ENCODE assay signal across 12 cellular contexts in genomic region chr12:124109760-124110159, GRCh38.
A peak's percentile ranks its signal among the peaks of the same experiment; 100 is the strongest.
DNase-seq lines count a peak whose midpoint lies in the region; ATAC-seq and TF ChIP-seq lines count a peak whose summit lies in the region.
"Had no signal": no experiment of that assay in that cellular context is flagged by ENCODE, and none has a peak within 500 bp of the region (broad histone marks: within the 10 kb centered on the region; RNA-seq: fewer than 3 reads in every experiment).

No MANE protein-coding gene starts in this region.

- intact Hi-C loops in dorsolateral prefrontal cortex (cut with DNase I) = no loop called here

- H4K20me1 ChIP-seq in neural progenitor cell (ENCODE audit: low read depth) = no peaks in the 10 kb centered on the region

- H3K27ac Mint-ChIP-seq in WTC11 (peak overlapping the region; percentile 84), neural progenitor cell (no peak overlapping the region)
- H3K27ac Mint-ChIP-seq: CD4-positive, CD25-positive, alpha-beta regulatory T cell had no signal

- H3K4me3 ChIP-seq in neural progenitor cell (no peak overlapping the region), dorsolateral prefrontal cortex (no peak overlapping the region)
- H3K4me3 ChIP-seq: sigmoid colon had no signal

- DNase-seq in activated CD4-positive, alpha-beta T cell treated with anti-CD3 and anti-CD28 coated beads for 48 hours = peak; percentile 18
- no peak for DNase-seq in activated CD4-positive, alpha-beta T cell treated with anti-CD3 and anti-CD28 coated beads for 4 hours
- DNase-seq in LHCN-M2 (ENCODE audit: low read depth) (peak; percentile 8), WTC11 (ENCODE audit: low spot score) (peak; percentile 51), neural progenitor cell (ENCODE audit: low spot score) (peak; percentile 43), dorsolateral prefrontal cortex (no peak), G401 (ENCODE audit: low spot score) (no peak)
- DNase-seq: GOT3; NK-92 treated with Interleukin-12 subunit alpha and Interleukin-12 subunit beta, amount 100 ng/mL, for 24 hours; sigmoid colon had no signal

- H3K79me2 ChIP-seq in neural progenitor cell (ENCODE audit: low read depth) = no peaks in the 10 kb centered on the region

- CTCF ChIA-PET in WTC11 (lab: Charles Lee) = interaction anchor here (1.0 kb wide), 1 partner anchor 77 kb away, joined by 4 read pairs; no protein-coding TSS in a partner anchor

- no peaks in the 10 kb centered on the region for H3K4me1 ChIP-seq in neural progenitor cell
- H3K4me1 ChIP-seq: sigmoid colon had no signal

- H3K9ac ChIP-seq in neural progenitor cell = no peak overlapping the region

- peaks cover 53% of the 10 kb centered on the region for H3K9me3 Mint-ChIP-seq in WTC11
- H3K9me3 Mint-ChIP-seq in neural progenitor cell = peaks cover 14% of the 10 kb centered on the region

- H3F3A ChIP-seq in neural progenitor cell (ENCODE audit: low read depth) = no peaks in the 10 kb centered on the region

- H3K9me3 ChIP-seq in neural progenitor cell (ENCODE audit: low read depth) = no peaks in the 10 kb centered on the region

- H3K36me3 ChIP-seq in neural progenitor cell = no peaks in the 10 kb centered on the region
- H3K36me3 ChIP-seq: sigmoid colon had no signal

- no peak overlapping the region for H3K27ac ChIP-seq in neural progenitor cell
- no peak overlapping the region for H3K27ac ChIP-seq in dorsolateral prefrontal cortex
- H3K27ac ChIP-seq: sigmoid colon had no signal

- in situ Hi-C loops in G401 (cut with HindIII; ENCODE audit: low sequenced_read_pairs) = no loop called here

- H3K27me3 Mint-ChIP-seq in WTC11 (ENCODE audit: low read depth) (no peaks in the 10 kb centered on the region), neural progenitor cell (ENCODE audit: insufficient read depth, low read depth) (no peaks in the 10 kb centered on the region)

- peak overlapping the region; percentile 82 for H2AFZ ChIP-seq in neural progenitor cell (replicated peaks)

- H3K27me3 ChIP-seq in neural progenitor cell (no peaks in the 10 kb centered on the region), dorsolateral prefrontal cortex (no peaks in the 10 kb centered on the region)
- H3K27me3 ChIP-seq: sigmoid colon had no signal

- H3K36me3 Mint-ChIP-seq in WTC11 (peaks cover 33% of the 10 kb centered on the region), neural progenitor cell (peaks cover 5% of the 10 kb centered on the region)

- H3K4me3 Mint-ChIP-seq in WTC11 = no peak overlapping the region
- H3K4me3 Mint-ChIP-seq in neural progenitor cell = no peak overlapping the region
- H3K4me3 Mint-ChIP-seq: CD4-positive, CD25-positive, alpha-beta regulatory T cell had no signal

- ATAC-seq in WTC11 = peak; percentile 92
- ATAC-seq in activated CD4-positive, CD25-positive, alpha-beta regulatory T cell treated with anti-CD3 and anti-CD28 coated beads, Interleukin-2, amount 50 U/mL, for 24 hours = no peak

- no peak overlapping the region for H3K4me2 ChIP-seq in neural progenitor cell

- H3K4me1 Mint-ChIP-seq in WTC11 = peaks cover 23% of the 10 kb centered on the region
- H3K4me1 Mint-ChIP-seq in neural progenitor cell = peaks cover 13% of the 10 kb centered on the region
- H3K4me1 Mint-ChIP-seq: CD4-positive, CD25-positive, alpha-beta regulatory T cell had no signal

- POLR2A ChIA-PET in WTC11 (lab: Charles Lee) = interaction anchor here (0.9 kb wide), 1 partner anchor 18 kb away, joined by 3 read pairs; no protein-coding TSS in a partner anchor

- no peak for TF ChIP-seq CTCF in WTC11 (IDR thresholded peaks at IDR 0.05)
- no peak for TF ChIP-seq CTCF in neural progenitor cell (IDR thresholded peaks at IDR 0.05)
- no peak for TF ChIP-seq CTCF in dorsolateral prefrontal cortex (IDR thresholded peaks at IDR 0.05 in 54 of 56, conservative IDR thresholded peaks at IDR 0.05 in 2 of 56; ENCODE audit: low read depth in 1 of 56, partially characterized antibody in 56 of 56)

TF ChIP-seq in WTC11, 78 proteins besides CTCF, POLR2A, EP300 and RAD21:
- TF ChIP-seq, protein P1, sequence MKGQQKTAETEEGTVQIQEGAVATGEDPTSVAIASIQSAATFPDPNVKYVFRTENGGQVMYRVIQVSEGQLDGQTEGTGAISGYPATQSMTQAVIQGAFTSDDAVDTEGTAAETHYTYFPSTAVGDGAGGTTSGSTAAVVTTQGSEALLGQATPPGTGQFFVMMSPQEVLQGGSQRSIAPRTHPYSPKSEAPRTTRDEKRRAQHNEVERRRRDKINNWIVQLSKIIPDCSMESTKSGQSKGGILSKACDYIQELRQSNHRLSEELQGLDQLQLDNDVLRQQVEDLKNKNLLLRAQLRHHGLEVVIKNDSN (CRISPR knock-in tag; IDR thresholded peaks at IDR 0.05) = peak; percentile 96
- TF ChIP-seq, protein P2, sequence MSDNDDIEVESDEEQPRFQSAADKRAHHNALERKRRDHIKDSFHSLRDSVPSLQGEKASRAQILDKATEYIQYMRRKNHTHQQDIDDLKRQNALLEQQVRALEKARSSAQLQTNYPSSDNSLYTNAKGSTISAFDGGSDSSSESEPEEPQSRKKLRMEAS (CRISPR knock-in tag; IDR thresholded peaks at IDR 0.05) = no peak
- TF ChIP-seq USF2 (CRISPR knock-in tag; IDR thresholded peaks at IDR 0.05) = peak; percentile 96
- no peak for TF ChIP-seq ZNF263 (CRISPR knock-in tag; IDR thresholded peaks at IDR 0.05; ENCODE audit: low read depth)
- peak; percentile 100 for TF ChIP-seq NFYB (CRISPR knock-in tag; conservative IDR thresholded peaks at IDR 0.05; ENCODE audit: low read depth)

Comparison
In these comparisons a context has a peak if more than half of its experiments do, and no peak if none do; other contexts are left out.
1. DNase-seq: peak in activated CD4-positive, alpha-beta T cell treated with anti-CD3 and anti-CD28 coated beads for 48 hours (single experiment), LHCN-M2 (single experiment), WTC11 (single experiment) and neural progenitor cell (single experiment); none in activated CD4-positive, alpha-beta T cell treated with anti-CD3 and anti-CD28 coated beads for 4 hours (0 of 2), dorsolateral prefrontal cortex (0 of 10) and G401 (single experiment).